11 cellular contexts compared by ENCODE assay signal in genomic region chr18:13885009-13885408, GRCh38. TPM values are rescaled to one million over a fixed set of nuclear protein-coding genes. Genes with fewer than 3 reads are reported as not detected.
"Had no signal": no experiment of that assay in that cellular context is flagged by ENCODE, and none has a peak within 500 bp of the region (broad histone marks: within the 10 kb centered on the region; RNA-seq: fewer than 3 reads in every experiment).

No MANE protein-coding gene starts in this region.

- H3K4me1 ChIP-seq: HAP-1 had no signal

- H3K9me3 ChIP-seq: HAP-1 had no signal

- H2AFZ ChIP-seq: GM23338 had no signal

- H3K27ac ChIP-seq: HL-60, KMS-11 had no signal

- DNase-seq: H7, HFFc6, IMR-90, KBM-7 had no signal

- H3K36me3 ChIP-seq: HAP-1 had no signal

- H3K4me2 ChIP-seq: GM23338, KMS-11 had no signal

- H3K4me3 ChIP-seq: GM23338, HAP-1 had no signal

- ATAC-seq: GM23338, HCT116 had no signal

- H3K9ac ChIP-seq: KMS-11 had no signal

RNA-seq across cellular contexts. Expression of gene MC2R, which starts 30.3 kb away (rescaled TPM):
- total RNA-seq: GM23338, H4, H7, HFFc6, HT1080, IMR-90 had no signal
- polyA plus RNA-seq: GM23338, IMR-90 had no signal
